In the genomic region with DNA sequence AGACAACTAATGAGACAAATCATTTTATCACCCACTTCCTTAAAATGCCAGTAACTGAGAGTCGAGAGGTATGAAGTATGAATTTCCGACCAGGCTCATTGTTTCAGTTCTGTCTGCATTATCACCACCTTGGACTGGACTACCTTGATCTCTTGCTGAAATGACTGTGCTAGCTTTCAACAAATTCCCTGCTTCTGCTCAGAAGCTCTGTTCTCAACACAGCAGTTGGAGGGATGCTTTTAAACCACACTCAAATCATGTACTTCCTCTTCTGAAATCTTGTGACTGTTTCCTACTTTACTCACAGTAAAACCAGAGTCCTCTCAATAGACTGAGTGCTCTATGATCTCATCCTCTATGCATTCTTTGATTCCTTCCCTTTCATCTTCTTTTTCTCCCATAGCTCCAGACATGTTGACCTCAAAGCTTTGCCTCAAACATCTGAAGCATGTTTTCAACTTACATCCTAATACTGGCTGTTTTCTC, we compare ENCODE assay signal across 9 cellular contexts.
DNase-seq lines count a peak whose midpoint lies in the region; ATAC-seq, FAIRE-seq and TF ChIP-seq lines count a peak whose summit lies in the region.
"Had no signal": no experiment of that assay in that cellular context is flagged by ENCODE, and none has a peak within 500 bp of the region (broad histone marks: within the 10 kb centered on the region; RNA-seq: fewer than 3 reads in every experiment).

No MANE protein-coding gene starts in this region.

- no peak overlapping the region for H3K27ac ChIP-seq in endothelial cell of umbilical vein (ENCODE audit: insufficient read depth, low read depth, low read length)
- H3K27ac ChIP-seq in testis: no peak overlapping the region
- H3K27ac ChIP-seq: pancreas had no signal

- peak overlapping the region; percentile 39 for H2AFZ ChIP-seq in endothelial cell of umbilical vein (ENCODE audit: low read depth, low read length)

- no TSS peak for BruUV-seq in endothelial cell of umbilical vein (replicated peaks; lab: Mats Ljungman, UMichigan)

- H3K27me3 ChIP-seq in endothelial cell of umbilical vein (ENCODE audit: control insufficient read depth in 2 of 2, insufficient read depth in 2 of 2, low read length in 2 of 2) (no peaks in the 10 kb centered on the region), testis (no peaks in the 10 kb centered on the region)
- H3K27me3 ChIP-seq: pancreas had no signal

- peak; percentile 65 to 77 for ATAC-seq in activated naive CD4-positive, alpha-beta T cell treated with anti-CD3 and anti-CD28 coated beads, Interleukin-2, amount 50 U/mL, for 72 hours
- ATAC-seq in HG03354 (IDR thresholded peaks at IDR 0.05; ENCODE audit: poor library complexity, severe bottlenecking, unreplicated experiment) (peak; percentile 97), Right ventricle myocardium superior (ENCODE audit: poor library complexity) (no peak), esophagus mucosa (no peak)

- dilution Hi-C loops in endothelial cell of umbilical vein (cut with MboI; ENCODE audit: extremely low pct_ligation_motif_present, low sequenced_read_pairs): no loop called here

- H3K27ac Mint-ChIP-seq in activated naive CD4-positive, alpha-beta T cell treated with anti-CD3 and anti-CD28 coated beads, Interleukin-2, amount 50 U/mL, for 72 hours: no peak overlapping the region
- no peak overlapping the region for H3K27ac Mint-ChIP-seq in activated naive CD4-positive, alpha-beta T cell treated with anti-CD3 and anti-CD28 coated beads, Interleukin-2, amount 10 ng/mL, durations not matched to agents 7 days and 5 days

- intact Hi-C loops in endothelial cell of umbilical vein (cut with micrococcal nuclease) (no loop called here), Right ventricle myocardium superior (cut with DNase I) (no loop called here), testis (cut with DNase I; ENCODE audit: low total_unique reads) (no loop called here)

- no peak overlapping the region for H3K4me3 Mint-ChIP-seq in activated naive CD4-positive, alpha-beta T cell treated with anti-CD3 and anti-CD28 coated beads, Interleukin-2, amount 10 ng/mL, durations not matched to agents 7 days and 5 days

- H3K36me3 ChIP-seq in endothelial cell of umbilical vein (ENCODE audit: control insufficient read depth in 2 of 2, extremely low read depth in 1 of 2, insufficient read depth in 2 of 2, low read length in 2 of 2) (no peaks in the 10 kb centered on the region), testis (ENCODE audit: low read depth, missing control alignments) (no peaks in the 10 kb centered on the region)
- H3K36me3 ChIP-seq: pancreas had no signal

- POLR2A ChIA-PET in endothelial cell of umbilical vein (lab: Charles Lee): no interaction called here

- TF ChIP-seq POLR2A in endothelial cell of umbilical vein (IDR thresholded peaks at IDR 0.05; ENCODE audit: low read depth, low read length): no peak
- TF ChIP-seq POLR2A in testis (IDR thresholded peaks at IDR 0.05): no peak

- H3K4me1 ChIP-seq in endothelial cell of umbilical vein (ENCODE audit: control insufficient read depth, extremely low read depth, insufficient read depth, low read length): no peaks in the 10 kb centered on the region
- H3K4me1 ChIP-seq in testis: no peaks in the 10 kb centered on the region
- H3K4me1 ChIP-seq: pancreas had no signal

- no peak overlapping the region for H3K9ac ChIP-seq in endothelial cell of umbilical vein (replicated peaks; ENCODE audit: extremely low read depth, insufficient read depth, low read length)

- no peak for TF ChIP-seq CTCF in endothelial cell of umbilical vein (IDR thresholded peaks at IDR 0.05; ENCODE audit: extremely low read depth in 1 of 2, insufficient read depth in 1 of 2, low read depth in 1 of 2, low read length in 2 of 2)
- TF ChIP-seq CTCF in testis (IDR thresholded peaks at IDR 0.05): no peak

- H3K4me2 ChIP-seq in endothelial cell of umbilical vein (ENCODE audit: insufficient read depth, low read length): no peak overlapping the region

- no peaks in the 10 kb centered on the region for H3K36me3 Mint-ChIP-seq in activated naive CD4-positive, alpha-beta T cell treated with anti-CD3 and anti-CD28 coated beads, Interleukin-2, amount 50 U/mL, for 72 hours
- H3K36me3 Mint-ChIP-seq in activated naive CD4-positive, alpha-beta T cell treated with anti-CD3 and anti-CD28 coated beads, Interleukin-2, amount 10 ng/mL, durations not matched to agents 7 days and 5 days: no peaks in the 10 kb centered on the region

- H3K9me1 ChIP-seq in endothelial cell of umbilical vein (replicated peaks; ENCODE audit: control insufficient read depth, extremely low read depth, insufficient read depth, low read length): no peaks in the 10 kb centered on the region

- H3K4me3 ChIP-seq in endothelial cell of umbilical vein (replicated peaks in 1 of 3; ENCODE audit: insufficient read depth in 1 of 3, low read depth in 1 of 3, low read length in 3 of 3) (no peak overlapping the region), testis (no peak overlapping the region)
- H3K4me3 ChIP-seq: pancreas had no signal

- H3K9me3 ChIP-seq in endothelial cell of umbilical vein (replicated peaks; ENCODE audit: control insufficient read depth, insufficient read depth, low read length) (no peaks in the 10 kb centered on the region), testis (no peaks in the 10 kb centered on the region)
- H3K9me3 ChIP-seq: pancreas had no signal

- no peaks in the 10 kb centered on the region for H3K4me1 Mint-ChIP-seq in activated naive CD4-positive, alpha-beta T cell treated with anti-CD3 and anti-CD28 coated beads, Interleukin-2, amount 10 ng/mL, durations not matched to agents 7 days and 5 days

- DNase-seq in activated naive CD4-positive, alpha-beta T cell treated with anti-CD3 and anti-CD28 coated beads, Interleukin-2, amount 50 U/mL, for 72 hours (ENCODE audit: low spot score in 2 of 2): no peak
- no peak for DNase-seq in activated naive CD4-positive, alpha-beta T cell treated with anti-CD3 and anti-CD28 coated beads, Interleukin-2, amount 10 ng/mL, durations not matched to agents 7 days and 5 days
- DNase-seq in endothelial cell of umbilical vein (ENCODE audit: low read depth, low spot score) (peak; percentile 10), NCI-H82 (lab: John Stamatoyannopoulos, UW) (no peak), Right ventricle myocardium superior (no peak), testis (no peak)
- DNase-seq: pancreas had no signal

- H4K20me1 ChIP-seq in endothelial cell of umbilical vein (replicated peaks; ENCODE audit: control insufficient read depth, extremely low read depth, insufficient read depth, low read length): no peaks in the 10 kb centered on the region

- 53 to 62% methylated on average over 2 of the region's 2 CpGs for WGBS in testis, 2 donors

- FAIRE-seq in endothelial cell of umbilical vein (lab: Jason Lieb, UNC): no peak
- FAIRE-seq: pancreas had no signal

- CTCF ChIA-PET in activated naive CD4-positive, alpha-beta T cell treated with anti-CD3 and anti-CD28 coated beads, Interleukin-2, amount 10 ng/mL, durations not matched to agents 7 days and 5 days (lab: Charles Lee): no interaction called here
- CTCF ChIA-PET in endothelial cell of umbilical vein (lab: Charles Lee): no interaction called here

- no peaks in the 10 kb centered on the region for H3K79me2 ChIP-seq in endothelial cell of umbilical vein (ENCODE audit: control insufficient read depth, insufficient read depth, low read length)

- peaks cover 3 to 10% of the 10 kb centered on the region in 2 donors for H3K9me3 Mint-ChIP-seq in activated naive CD4-positive, alpha-beta T cell treated with anti-CD3 and anti-CD28 coated beads, Interleukin-2, amount 50 U/mL, for 72 hours
- H3K9me3 Mint-ChIP-seq in activated naive CD4-positive, alpha-beta T cell treated with anti-CD3 and anti-CD28 coated beads, Interleukin-2, amount 10 ng/mL, durations not matched to agents 7 days and 5 days: peaks cover 3% of the 10 kb centered on the region

- no peaks in the 10 kb centered on the region for H3K27me3 Mint-ChIP-seq in activated naive CD4-positive, alpha-beta T cell treated with anti-CD3 and anti-CD28 coated beads, Interleukin-2, amount 10 ng/mL, durations not matched to agents 7 days and 5 days

TF ChIP-seq in endothelial cell of umbilical vein, 7 proteins besides CTCF, POLR2A, EP300 and RAD21:
- TF ChIP-seq GATA2 (IDR thresholded peaks at IDR 0.05; ENCODE audit: insufficient read depth, insufficient read length, low read depth, low read length) (no peak), FOS (IDR thresholded peaks at IDR 0.05; ENCODE audit: borderline replicate concordance, insufficient read depth, low read length) (no peak), MAX (IDR thresholded peaks at IDR 0.05; ENCODE audit: insufficient read depth, insufficient read length) (no peak), EZH2 (IDR thresholded peaks at IDR 0.05; ENCODE audit: borderline replicate concordance, low read depth, low read length, severe bottlenecking) (no peak), MYC (IDR thresholded peaks at IDR 0.05; ENCODE audit: low read depth, low read length) (no peak), POLR2AphosphoS5 (IDR thresholded peaks at IDR 0.05; ENCODE audit: insufficient read depth, low read depth, low read length) (no peak), JUN (IDR thresholded peaks at IDR 0.05; ENCODE audit: borderline replicate concordance, insufficient read depth, insufficient read length, low read depth) (peak; percentile 5)

Comparison
In these comparisons a context has a peak if more than half of its experiments do, and no peak if none do; other contexts are left out.
1. ATAC-seq: peak in activated naive CD4-positive, alpha-beta T cell treated with anti-CD3 and anti-CD28 coated beads, Interleukin-2, amount 50 U/mL, for 72 hours (2 of 2) and HG03354 (single experiment); none in Right ventricle myocardium superior (single experiment) and esophagus mucosa (single experiment).